Comparison of ENCODE assay signal across 9 cellular contexts in the genomic region with DNA sequence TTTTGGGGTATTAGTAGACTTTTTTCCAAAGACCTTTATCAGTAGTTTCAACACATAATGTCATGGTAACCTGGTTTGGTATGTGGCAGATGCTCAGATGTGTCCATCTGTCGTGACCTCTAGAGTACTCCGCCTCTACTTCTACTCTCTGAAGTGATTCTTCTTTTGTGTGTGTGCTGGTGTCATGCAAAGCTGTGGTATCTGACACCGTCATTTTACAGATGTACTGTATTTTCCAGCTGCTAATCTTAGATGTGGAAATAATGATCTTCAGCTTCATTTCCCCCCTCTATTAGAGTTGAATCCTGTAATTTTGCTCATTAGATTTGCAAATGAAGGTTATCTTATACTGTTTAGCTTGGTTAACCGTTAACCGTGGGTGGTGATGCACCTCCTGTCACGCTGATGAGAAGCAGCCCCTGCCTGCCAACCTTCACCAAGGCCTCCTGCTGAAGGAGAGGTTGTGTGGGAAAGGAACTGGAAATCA.
DNase-seq lines count a peak whose midpoint lies in the region; ATAC-seq and TF ChIP-seq lines count a peak whose summit lies in the region.
"Had no signal": no experiment of that assay in that cellular context is flagged by ENCODE, and none has a peak within 500 bp of the region (broad histone marks: within the 10 kb centered on the region; RNA-seq: fewer than 3 reads in every experiment).

No MANE protein-coding gene starts in this region.

- H3K36me3 Mint-ChIP-seq in Calu3 (ENCODE audit: insufficient read depth, unreplicated experiment): peaks cover 3% of the 10 kb centered on the region
- H3K36me3 Mint-ChIP-seq in chondrocyte (ENCODE audit: low read depth): no peaks in the 10 kb centered on the region

- H3K4me3 Mint-ChIP-seq in Calu3 (ENCODE audit: low read depth, unreplicated experiment): no peak overlapping the region
- no peak overlapping the region for H3K4me3 Mint-ChIP-seq in chondrocyte (ENCODE audit: unreplicated experiment)
- H3K4me3 Mint-ChIP-seq: mesothelial cell of epicardium had no signal

- no peaks in the 10 kb centered on the region for H3K27me3 Mint-ChIP-seq in Calu3 (ENCODE audit: unreplicated experiment)
- H3K27me3 Mint-ChIP-seq in chondrocyte (ENCODE audit: low read depth): no peaks in the 10 kb centered on the region

- intact Hi-C loops in Calu3 (cut with micrococcal nuclease; ENCODE audit: unreplicated experiment) (no loop called here), left ventricle myocardium inferior (cut with micrococcal nuclease) (loop anchor here (10.0 kb wide), 1 partner anchor 267 kb away; no protein-coding TSS in a partner anchor)

- TF ChIP-seq CTCF in Calu3 (IDR thresholded peaks at IDR 0.05; ENCODE audit: unreplicated experiment) (no peak), chondrocyte (IDR thresholded peaks at IDR 0.05) (no peak), left ventricle myocardium inferior (IDR thresholded peaks at IDR 0.05; ENCODE audit: borderline replicate concordance) (no peak)

- ATAC-seq in GM19328 (IDR thresholded peaks at IDR 0.05; ENCODE audit: unreplicated experiment): peak; percentile 92
- ATAC-seq in HG03175 (IDR thresholded peaks at IDR 0.05; ENCODE audit: unreplicated experiment): peak; percentile 80
- ATAC-seq in HG02970 (IDR thresholded peaks at IDR 0.05; ENCODE audit: low FRiP score, unreplicated experiment): no peak

- H3K27ac ChIP-seq in left ventricle myocardium inferior (replicated peaks) (no peak overlapping the region), SJCRH30 (no peak overlapping the region)

- H3K9me3 ChIP-seq in left ventricle myocardium inferior (replicated peaks) (no peaks in the 10 kb centered on the region), SJCRH30 (replicated peaks) (no peaks in the 10 kb centered on the region)

- H3K27ac Mint-ChIP-seq in Calu3 (ENCODE audit: unreplicated experiment) (no peak overlapping the region), chondrocyte (ENCODE audit: unreplicated experiment) (peak overlapping the region; percentile 88)
- H3K27ac Mint-ChIP-seq: mesothelial cell of epicardium had no signal

- peaks cover 33% of the 10 kb centered on the region for H3K4me1 Mint-ChIP-seq in Calu3 (ENCODE audit: low read depth, unreplicated experiment)
- H3K4me1 Mint-ChIP-seq in chondrocyte (ENCODE audit: low read depth): peaks cover 45% of the 10 kb centered on the region

- no peaks in the 10 kb centered on the region for H3K4me1 ChIP-seq in left ventricle myocardium inferior
- no peaks in the 10 kb centered on the region for H3K4me1 ChIP-seq in SJCRH30

- no peaks in the 10 kb centered on the region for H3K36me3 ChIP-seq in left ventricle myocardium inferior
- no peaks in the 10 kb centered on the region for H3K36me3 ChIP-seq in SJCRH30

- DNase-seq in Calu3: peak; percentile 4
- no peak for DNase-seq in chondrocyte (ENCODE audit: low spot score)
- no peak for DNase-seq in left ventricle myocardium inferior
- DNase-seq in NCI-H2196 treated with DMSO at 0.1 percent for 48 hours (lab: John Stamatoyannopoulos, UW; ENCODE audit: unreplicated experiment): no peak
- DNase-seq in SJCRH30: no peak

- H3K9me3 Mint-ChIP-seq in Calu3 (ENCODE audit: low read depth, unreplicated experiment): no peaks in the 10 kb centered on the region
- peaks cover 11% of the 10 kb centered on the region for H3K9me3 Mint-ChIP-seq in chondrocyte (ENCODE audit: low read depth)

- BruUV-seq in Calu3 (replicated peaks; lab: Mats Ljungman, UMichigan): no TSS peak

- H3K27me3 ChIP-seq in left ventricle myocardium inferior (ENCODE audit: low read depth) (peaks cover 11% of the 10 kb centered on the region), SJCRH30 (no peaks in the 10 kb centered on the region)

- CTCF ChIA-PET in Calu3 (lab: Charles Lee): interaction anchor here (1.4 kb wide), 1 partner anchor 270 kb away, joined by 3 read pairs; no protein-coding TSS in a partner anchor

- H3K4me3 ChIP-seq in left ventricle myocardium inferior: no peak overlapping the region
- no peak overlapping the region for H3K4me3 ChIP-seq in SJCRH30
